8 cellular contexts compared by ENCODE assay signal in the genomic region with DNA sequence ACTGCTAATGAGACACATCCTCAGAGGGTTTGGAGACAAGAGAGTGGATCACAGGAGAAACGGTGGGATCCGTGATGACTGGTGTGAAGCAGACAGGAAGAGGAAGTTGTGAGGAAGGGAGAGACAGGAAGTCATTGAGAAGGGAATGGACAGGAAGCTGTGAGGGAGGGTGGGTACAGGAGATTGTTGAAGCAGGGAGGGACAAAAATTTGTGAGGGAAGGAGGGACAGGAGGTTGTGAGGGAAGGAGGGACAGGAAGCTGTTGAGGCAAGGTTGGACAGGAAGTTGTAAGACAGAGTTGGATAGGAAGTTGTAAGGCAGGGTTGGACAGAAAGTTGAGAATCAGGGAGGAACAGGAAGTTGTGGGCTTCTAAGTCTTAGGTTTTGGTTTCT.
DNase-seq lines count a peak whose midpoint lies in the region; ATAC-seq and TF ChIP-seq lines count a peak whose summit lies in the region.

No MANE protein-coding gene starts in this region.

- no peak for TF ChIP-seq POLR2A in esophagus squamous epithelium (IDR thresholded peaks at IDR 0.05)

- H3K4me3 Mint-ChIP-seq in activated CD4-positive, alpha-beta T cell treated with anti-CD3 and anti-CD28 coated beads, Interleukin-2, amount 10 ng/mL, durations not matched to agents 7 days and 5 days, result peak overlapping the region; percentile 30
- H3K4me3 Mint-ChIP-seq in stimulated activated naive CD8-positive, alpha-beta T cell treated with anti-CD3 and anti-CD28 coated beads, Interleukin-15, amount 100 ng/mL, for 72 hours, result peak overlapping the region; percentile 47 to 48

- H3K4me3 ChIP-seq in OCI-LY3 (ENCODE audit: low read length) (no peak overlapping the region), esophagus squamous epithelium (no peak overlapping the region)

- peak; percentile 39 for ATAC-seq in stimulated activated naive CD8-positive, alpha-beta T cell treated with anti-CD3 and anti-CD28 coated beads, Interleukin-15, amount 100 ng/mL, for 72 hours

- intact Hi-C loops in esophagus squamous epithelium (cut with DNase I), result no loop called here

- peaks cover 8% of the 10 kb centered on the region for H3K9me3 Mint-ChIP-seq in activated CD4-positive, alpha-beta T cell treated with anti-CD3 and anti-CD28 coated beads, Interleukin-2, amount 10 ng/mL, durations not matched to agents 7 days and 5 days
- H3K9me3 Mint-ChIP-seq in stimulated activated naive CD8-positive, alpha-beta T cell treated with anti-CD3 and anti-CD28 coated beads, Interleukin-15, amount 100 ng/mL, for 72 hours, result peaks cover 12 to 16% of the 10 kb centered on the region in 2 donors

- H3K4me2 ChIP-seq in OCI-LY3 (ENCODE audit: low read length), result peak overlapping the region; percentile 18

- H3K4me1 Mint-ChIP-seq in activated CD4-positive, alpha-beta T cell treated with anti-CD3 and anti-CD28 coated beads, Interleukin-2, amount 10 ng/mL, durations not matched to agents 7 days and 5 days, result peaks cover 67% of the 10 kb centered on the region
- H3K4me1 Mint-ChIP-seq in stimulated activated naive CD8-positive, alpha-beta T cell treated with anti-CD3 and anti-CD28 coated beads, Interleukin-15, amount 100 ng/mL, for 72 hours, result peaks cover 42% of the 10 kb centered on the region

- WGBS in esophagus squamous epithelium, 2 donors, result 49 to 66% methylated on average over 2 of the region's 2 CpGs

- H3K9ac ChIP-seq in OCI-LY3 (ENCODE audit: low read length), result no peak overlapping the region

- CTCF ChIA-PET in activated CD4-positive, alpha-beta T cell treated with anti-CD3 and anti-CD28 coated beads, Interleukin-2, amount 10 ng/mL, durations not matched to agents 7 days and 5 days (lab: Charles Lee), result no interaction called here

- peaks cover 26% of the 10 kb centered on the region for H4K20me1 ChIP-seq in OCI-LY3 (ENCODE audit: insufficient read depth, low read length)

- H3K27me3 ChIP-seq in OCI-LY3 (ENCODE audit: low read depth, low read length) (no peaks in the 10 kb centered on the region), esophagus squamous epithelium (peaks cover 0 to 33% (median 0%) of the 10 kb centered on the region in 4 donors)

- no peak for TF ChIP-seq CTCF in OCI-LY3 (IDR thresholded peaks at IDR 0.05; ENCODE audit: low read depth, low read length)
- TF ChIP-seq CTCF in esophagus squamous epithelium (IDR thresholded peaks at IDR 0.05), result no peak

- POLR2A ChIA-PET in activated CD4-positive, alpha-beta T cell treated with anti-CD3 and anti-CD28 coated beads, Interleukin-2, amount 10 ng/mL, durations not matched to agents 7 days and 5 days (lab: Charles Lee), result no interaction called here

- peaks cover 5% of the 10 kb centered on the region; the same call in 1 of the 2 replicates for H3K79me2 ChIP-seq in OCI-LY3 (ENCODE audit: low read length)

- H3K36me3 Mint-ChIP-seq in activated CD4-positive, alpha-beta T cell treated with anti-CD3 and anti-CD28 coated beads, Interleukin-2, amount 10 ng/mL, durations not matched to agents 7 days and 5 days (ENCODE audit: low read depth), result peaks cover 11% of the 10 kb centered on the region

- no peaks in the 10 kb centered on the region for H3K9me3 ChIP-seq in OCI-LY3 (ENCODE audit: insufficient read depth, low read length)
- no peaks in the 10 kb centered on the region for H3K9me3 ChIP-seq in esophagus squamous epithelium

- H2AFZ ChIP-seq in OCI-LY3 (ENCODE audit: low read depth, low read length), result no peak overlapping the region

- H3K27ac ChIP-seq in OCI-LY3 (ENCODE audit: low read length) (peak overlapping the region; percentile 62), esophagus squamous epithelium (peak overlapping the region; percentile 37 to 74 (median 66))

- peak overlapping the region; percentile 90 for H3K27ac Mint-ChIP-seq in activated CD4-positive, alpha-beta T cell treated with anti-CD3 and anti-CD28 coated beads, Interleukin-2, amount 10 ng/mL, durations not matched to agents 7 days and 5 days
- peak overlapping the region; percentile 84 to 91 for H3K27ac Mint-ChIP-seq in stimulated activated naive CD8-positive, alpha-beta T cell treated with anti-CD3 and anti-CD28 coated beads, Interleukin-15, amount 100 ng/mL, for 72 hours

- H3K4me1 ChIP-seq in OCI-LY3 (ENCODE audit: low read length), result peaks cover 54% of the 10 kb centered on the region
- H3K4me1 ChIP-seq in esophagus squamous epithelium, result peaks cover 0 to 33% (median 5%) of the 10 kb centered on the region in 3 donors

- peak; percentile 46 for DNase-seq in activated CD4-positive, alpha-beta T cell treated with anti-CD3 and anti-CD28 coated beads, Interleukin-2, amount 10 ng/mL, durations not matched to agents 7 days and 5 days
- DNase-seq in activated CD4-positive, alpha-beta T cell treated with anti-CD3 and anti-CD28 coated beads, Interleukin-2, amount 50 U/mL, for 1 hour, result no peak
- DNase-seq in esophagus squamous epithelium (lab: John Stamatoyannopoulos, UW) (no peak), cerebellar cortex (ENCODE audit: low spot score) (no peak), occipital lobe (lab: John Stamatoyannopoulos, UW) (no peak), superior temporal gyrus (ENCODE audit: extremely low spot score) (no peak)
- DNase-seq in stimulated activated naive CD8-positive, alpha-beta T cell treated with anti-CD3 and anti-CD28 coated beads, Interleukin-15, amount 100 ng/mL, for 72 hours, result no peak

- H3K27me3 Mint-ChIP-seq in activated CD4-positive, alpha-beta T cell treated with anti-CD3 and anti-CD28 coated beads, Interleukin-2, amount 10 ng/mL, durations not matched to agents 7 days and 5 days, result no peaks in the 10 kb centered on the region
- H3K27me3 Mint-ChIP-seq in stimulated activated naive CD8-positive, alpha-beta T cell treated with anti-CD3 and anti-CD28 coated beads, Interleukin-15, amount 100 ng/mL, for 72 hours, result no peaks in the 10 kb centered on the region

- peaks cover 62% of the 10 kb centered on the region for H3K36me3 ChIP-seq in OCI-LY3 (replicated peaks; ENCODE audit: low read depth, low read length)
- no peaks in the 10 kb centered on the region for H3K36me3 ChIP-seq in esophagus squamous epithelium
